Comparison of ENCODE assay signal across 3 cellular contexts in genomic region chr1:200738348-200738732, GRCh38.
A peak's percentile ranks its signal among the peaks of the same experiment; 100 is the strongest.
TF ChIP-seq lines count a peak whose summit lies in the region.

No MANE protein-coding gene starts in this region.

TF ChIP-seq in A549, 52 proteins besides CTCF, POLR2A, EP300 and RAD21:
- TF ChIP-seq PBX3 (IDR thresholded peaks at IDR 0.05) (no peak), NPAS2 (CRISPR knock-in tag; IDR thresholded peaks at IDR 0.05; ENCODE audit: borderline replicate concordance) (no peak), TP53 (CRISPR knock-in tag; IDR thresholded peaks at IDR 0.05) (no peak), PHF8 (IDR thresholded peaks at IDR 0.05; ENCODE audit: borderline replicate concordance, low read depth) (no peak), E2F6 (IDR thresholded peaks at IDR 0.05; ENCODE audit: borderline replicate concordance, low read depth) (no peak), HOXB13 (CRISPR knock-in tag; IDR thresholded peaks at IDR 0.05; ENCODE audit: low read depth) (no peak), KDM1A (IDR thresholded peaks at IDR 0.05; ENCODE audit: low read depth) (no peak)

TF ChIP-seq in HCT116, 20 proteins besides CTCF, POLR2A, EP300 and RAD21:
- TF ChIP-seq SRF (IDR thresholded peaks at IDR 0.05; ENCODE audit: low read depth): no peak
- 0 out of 2 replicates have a peak, but pooled peaks have one; percentile 1 for TF ChIP-seq SIN3A (IDR thresholded peaks at IDR 0.05; ENCODE audit: low read depth)

TF ChIP-seq in GM12878, 131 proteins besides CTCF, POLR2A, EP300 and RAD21:
- TF ChIP-seq NR2C2 (IDR thresholded peaks at IDR 0.05; ENCODE audit: borderline replicate concordance, control insufficient read depth, insufficient read length, low read depth) (no peak), MEF2B (IDR thresholded peaks at IDR 0.05; ENCODE audit: partially characterized antibody, poor library complexity, severe bottlenecking) (no peak), RUNX3 (IDR thresholded peaks at IDR 0.05; ENCODE audit: low read length) (no peak), MEF2A (IDR thresholded peaks at IDR 0.05; ENCODE audit: insufficient read depth, low read depth, low read length) (no peak), TCF7 (IDR thresholded peaks at IDR 0.05; ENCODE audit: borderline replicate concordance) (no peak), HSF1 (IDR thresholded peaks at IDR 0.05; ENCODE audit: low read depth, low read length) (no peak), STAT3 (IDR thresholded peaks at IDR 0.05; ENCODE audit: low read depth, low read length) (no peak), BACH1 (IDR thresholded peaks at IDR 0.05; ENCODE audit: borderline replicate concordance) (no peak), BCL3 (IDR thresholded peaks at IDR 0.05; ENCODE audit: borderline replicate concordance, insufficient read depth, low read depth, low read length, poor library complexity, severe bottlenecking) (no peak), ETV6 (conservative IDR thresholded peaks at IDR 0.05 in 1 of 2, IDR thresholded peaks at IDR 0.05 in 1 of 2; ENCODE audit: borderline replicate concordance in 1 of 2, low read depth in 1 of 2) (no peak)
TF ChIP-seq in GM12878: peak in this region for 0.
